Comparison of ENCODE assay signal across 12 cellular contexts in the genomic region with DNA sequence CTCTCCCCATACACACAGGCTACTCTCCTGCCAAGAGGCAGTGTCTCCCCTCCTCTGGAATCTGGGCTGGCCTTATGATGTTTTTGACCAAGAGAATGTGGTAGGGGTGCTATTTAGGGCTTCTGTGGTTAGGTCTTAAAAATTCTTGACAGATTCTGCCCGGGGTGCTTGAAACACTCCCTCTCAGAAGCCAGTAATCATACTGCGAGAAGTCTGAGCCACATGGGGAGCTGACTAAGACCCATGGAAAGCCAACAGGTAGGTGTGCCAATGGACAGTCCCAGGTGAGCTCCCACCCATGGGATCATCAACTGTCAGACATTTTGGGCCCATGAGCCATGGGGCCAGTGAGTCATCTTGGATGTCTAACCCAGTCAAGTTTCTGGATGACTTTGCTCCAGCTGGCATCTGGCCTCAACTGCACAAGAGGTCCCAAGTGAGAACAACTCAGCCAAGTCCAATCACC.
DNase-seq lines count a peak whose midpoint lies in the region; ATAC-seq lines count a peak whose summit lies in the region.
"Had no signal": no experiment of that assay in that cellular context is flagged by ENCODE, and none has a peak within 500 bp of the region (broad histone marks: within the 10 kb centered on the region; RNA-seq: fewer than 3 reads in every experiment).

No MANE protein-coding gene starts in this region.

- peaks cover 0 to 52% (median 30%) of the 10 kb centered on the region in 7 donors for H3K4me1 Mint-ChIP-seq in naive thymus-derived CD4-positive, alpha-beta T cell

- H3K27me3 ChIP-seq in GM23248 (replicated peaks; ENCODE audit: insufficient read depth): no peaks in the 10 kb centered on the region
- H3K27me3 ChIP-seq in naive thymus-derived CD4-positive, alpha-beta T cell (ENCODE audit: control insufficient read depth in 2 of 2, insufficient read depth in 2 of 2, low read length in 2 of 2): no peaks in the 10 kb centered on the region
- H3K27me3 ChIP-seq: esophagus squamous epithelium had no signal

- 55 to 68% methylated on average over 2 of the region's 2 CpGs for WGBS in GM23248 (ENCODE audit: low coverage in 1 of 2, low lambda C conversion rate in 2 of 2, missing lambda C conversion rate in 2 of 2), 2 experiments

- no peak overlapping the region for H3K27ac ChIP-seq in GM23248
- H3K27ac ChIP-seq in naive thymus-derived CD4-positive, alpha-beta T cell (ENCODE audit: low read depth, low read length): no peak overlapping the region
- H3K27ac ChIP-seq: esophagus squamous epithelium had no signal

- POLR2A ChIA-PET in naive thymus-derived CD4-positive, alpha-beta T cell (lab: Charles Lee): interaction anchor here (0.9 kb wide), 1 partner anchor 9 kb away, joined by 4 read pairs; no protein-coding TSS in a partner anchor

- no peaks in the 10 kb centered on the region for H3K4me1 ChIP-seq in GM23248 (ENCODE audit: insufficient read depth)
- peaks cover 0 to 14% of the 10 kb centered on the region in 2 donors for H3K4me1 ChIP-seq in naive thymus-derived CD4-positive, alpha-beta T cell (ENCODE audit: control insufficient read depth in 2 of 2, insufficient read depth in 2 of 2, low read length in 2 of 2)
- H3K4me1 ChIP-seq: esophagus squamous epithelium had no signal

- H3K9me3 ChIP-seq in GM23248 (ENCODE audit: low read depth): no peaks in the 10 kb centered on the region
- H3K9me3 ChIP-seq in naive thymus-derived CD4-positive, alpha-beta T cell (ENCODE audit: control insufficient read depth in 2 of 3, low read length in 3 of 3): no peaks in the 10 kb centered on the region

- intact Hi-C loops in naive thymus-derived CD4-positive, alpha-beta T cell (cut with micrococcal nuclease): no loop called here

- CTCF ChIA-PET in naive thymus-derived CD4-positive, alpha-beta T cell (lab: Charles Lee): no interaction called here

- H3K79me2 ChIP-seq in GM23248 (ENCODE audit: insufficient read depth): no peaks in the 10 kb centered on the region

- H3K36me3 ChIP-seq in GM23248 (ENCODE audit: low read depth): no peaks in the 10 kb centered on the region
- no peaks in the 10 kb centered on the region for H3K36me3 ChIP-seq in naive thymus-derived CD4-positive, alpha-beta T cell (ENCODE audit: control insufficient read depth in 2 of 3, insufficient read depth in 3 of 3, low read length in 3 of 3)
- H3K36me3 ChIP-seq: esophagus squamous epithelium had no signal

- peak overlapping the region in 1 of 10 donors; percentile 30 for H3K4me3 Mint-ChIP-seq in naive thymus-derived CD4-positive, alpha-beta T cell
- H3K4me3 Mint-ChIP-seq: activated naive CD8-positive, alpha-beta T cell had no signal

- H3F3A ChIP-seq in GM23248 (ENCODE audit: insufficient read depth): no peaks in the 10 kb centered on the region

- H3K27ac Mint-ChIP-seq in naive thymus-derived CD4-positive, alpha-beta T cell: peak overlapping the region in 5 of 9 donors; percentile 5 to 56 (median 13)
- H3K27ac Mint-ChIP-seq: activated naive CD8-positive, alpha-beta T cell had no signal

- peaks cover 0 to 21% (median 7%) of the 10 kb centered on the region in 5 donors for H3K36me3 Mint-ChIP-seq in naive thymus-derived CD4-positive, alpha-beta T cell

- ATAC-seq in GM18858 (IDR thresholded peaks at IDR 0.05; ENCODE audit: unreplicated experiment): peak; percentile 47
- no peak for ATAC-seq in naive thymus-derived CD4-positive, alpha-beta T cell
- ATAC-seq: T-cell had no signal

- DNase-seq in GM23248 (peak; percentile 70), M059J (ENCODE audit: low read depth) (peak; percentile 83), NCI-H146 (lab: John Stamatoyannopoulos, UW) (no peak), SKM-1 treated with dmso at 0.1 percent for 144 hours (lab: John Stamatoyannopoulos, UW; ENCODE audit: unreplicated experiment) (no peak), DMS79 treated with DMSO at 0.1 percent for 48 hours (lab: John Stamatoyannopoulos, UW) (no peak)
- no peak for DNase-seq in naive thymus-derived CD4-positive, alpha-beta T cell
- DNase-seq in central memory CD4-positive, alpha-beta T cell: no peak
- DNase-seq: esophagus squamous epithelium, NCI-H1930, T-cell had no signal

- no peak overlapping the region for H2AFZ ChIP-seq in GM23248

- no peak overlapping the region for H3K9ac ChIP-seq in GM23248

- no peaks in the 10 kb centered on the region for H3K9me2 ChIP-seq in GM23248 (ENCODE audit: insufficient read depth)

- H3K27me3 Mint-ChIP-seq in naive thymus-derived CD4-positive, alpha-beta T cell: no peaks in the 10 kb centered on the region
- H3K27me3 Mint-ChIP-seq: activated naive CD8-positive, alpha-beta T cell; T-cell had no signal

- H3K4me2 ChIP-seq in GM23248 (ENCODE audit: unreplicated experiment): no peak overlapping the region

- peaks cover 0 to 14% (median 7%) of the 10 kb centered on the region in 11 donors for H3K9me3 Mint-ChIP-seq in naive thymus-derived CD4-positive, alpha-beta T cell

- H4K20me1 ChIP-seq in GM23248 (ENCODE audit: insufficient read depth): no peaks in the 10 kb centered on the region

- H3K4me3 ChIP-seq in GM23248: no peak overlapping the region
- H3K4me3 ChIP-seq in naive thymus-derived CD4-positive, alpha-beta T cell (ENCODE audit: low read length): no peak overlapping the region
- H3K4me3 ChIP-seq: esophagus squamous epithelium had no signal

- in situ Hi-C loops in GM23248 (cut with MboI): no loop called here

Comparison
In these comparisons a context has a peak if more than half of its experiments do, and no peak if none do; other contexts are left out.
1. DNase-seq: peak in GM23248 (single experiment) and M059J (single experiment); none in naive thymus-derived CD4-positive, alpha-beta T cell (0 of 9), NCI-H146 (single experiment), SKM-1 treated with dmso at 0.1 percent for 144 hours (single experiment), DMS79 treated with DMSO at 0.1 percent for 48 hours (single experiment) and central memory CD4-positive, alpha-beta T cell (single experiment).